ENCODE assay signal across 8 cellular contexts in genomic region chr17:2712300-2713043, GRCh38. TPM values are rescaled to one million over a fixed set of nuclear protein-coding genes. Genes with fewer than 3 reads are reported as not detected.
A peak's percentile ranks its signal among the peaks of the same experiment; 100 is the strongest.
DNase-seq lines count a peak whose midpoint lies in the region; ATAC-seq and TF ChIP-seq lines count a peak whose summit lies in the region.

No MANE protein-coding gene starts in this region.

- peak overlapping the region; percentile 87 for H3K4me2 ChIP-seq in SK-N-SH

- 74% methylated on average over 33 of the region's 36 CpGs for WGBS in SK-N-SH (ENCODE audit: low lambda C conversion rate)

- peak overlapping the region; percentile 66 for H3K9ac ChIP-seq in SK-N-SH

- CTCF ChIA-PET in SK-N-SH (lab: Yijun Ruan, JAX): interaction anchor here (0.8 kb wide), 1 partner anchor 74 kb away, joined by 4 read pairs; no protein-coding TSS in a partner anchor

- H3K4me1 Mint-ChIP-seq in progenitor cell of endocrine pancreas (ENCODE audit: low read depth): peaks cover 23% of the 10 kb centered on the region

- POLR2A ChIA-PET in SK-N-SH (lab: Yijun Ruan, JAX): no interaction called here

- no peaks in the 10 kb centered on the region for H3K9me3 ChIP-seq in SK-N-SH

- H3K4me3 Mint-ChIP-seq in progenitor cell of endocrine pancreas (ENCODE audit: low read depth): peak overlapping the region; percentile 75

- peaks cover 5% of the 10 kb centered on the region for H3K27me3 ChIP-seq in H7 (ENCODE audit: control insufficient read depth, insufficient read depth, low read length)
- no peaks in the 10 kb centered on the region for H3K27me3 ChIP-seq in SK-N-SH (ENCODE audit: insufficient read depth)

- no peak for TF ChIP-seq EP300 in SK-N-SH (IDR thresholded peaks at IDR 0.05; ENCODE audit: borderline replicate concordance in 1 of 2, low read depth in 1 of 2, low read length in 1 of 2)

- H3K4me3 ChIP-seq in H7 (ENCODE audit: insufficient read depth, low read depth, low read length) (peak overlapping the region; percentile 71), SK-N-SH (ENCODE audit: low read depth in 2 of 2, low read length in 1 of 2) (peak overlapping the region; percentile 64 to 76), fibroblast of pulmonary artery (replicated peaks; ENCODE audit: low read depth, low read length) (peak overlapping the region; percentile 69)

- H3K27ac Mint-ChIP-seq in progenitor cell of endocrine pancreas: peak overlapping the region; percentile 80

- TF ChIP-seq CTCF in SK-N-SH (IDR thresholded peaks at IDR 0.05) (no peak), fibroblast of pulmonary artery (IDR thresholded peaks at IDR 0.05; ENCODE audit: low read length, missing control alignments) (no peak), progenitor cell of endocrine pancreas (IDR thresholded peaks at IDR 0.05; ENCODE audit: unreplicated experiment) (no peak)

- TF ChIP-seq RAD21 in SK-N-SH (IDR thresholded peaks at IDR 0.05; ENCODE audit: low read length): no peak

- H2AFZ ChIP-seq in SK-N-SH (ENCODE audit: low read depth): peak overlapping the region; percentile 95

- H3K36me3 ChIP-seq in H7 (replicated peaks; ENCODE audit: control insufficient read depth, insufficient read depth, low read length): no peaks in the 10 kb centered on the region
- H3K36me3 ChIP-seq in SK-N-SH (replicated peaks in 1 of 2; ENCODE audit: control insufficient read depth in 1 of 2, insufficient read depth in 2 of 2, low read length in 1 of 2): no peaks in the 10 kb centered on the region

- H3K9me2 ChIP-seq in SK-N-SH: no peaks in the 10 kb centered on the region

- H3K36me3 Mint-ChIP-seq in progenitor cell of endocrine pancreas (ENCODE audit: insufficient read depth): no peaks in the 10 kb centered on the region

- DNase-seq in H7 (no peak), SK-N-SH (no peak), fibroblast of pulmonary artery (ENCODE audit: low read depth) (no peak), progenitor cell of endocrine pancreas (ENCODE audit: low spot score, unreplicated experiment) (no peak)

- ATAC-seq in GM19463 (IDR thresholded peaks at IDR 0.05; ENCODE audit: unreplicated experiment) (no peak), GM21576 (IDR thresholded peaks at IDR 0.05; ENCODE audit: unreplicated experiment) (no peak), HG03108 (IDR thresholded peaks at IDR 0.05; ENCODE audit: unreplicated experiment) (no peak), GM18520 (IDR thresholded peaks at IDR 0.05; ENCODE audit: unreplicated experiment) (no peak)

- H4K20me1 ChIP-seq in SK-N-SH (ENCODE audit: insufficient read depth): peaks cover 34% of the 10 kb centered on the region

- peak overlapping the region in 1 of 2 experiments; percentile 82; a peak in 2 of 4 replicates for H3K27ac ChIP-seq in SK-N-SH (ENCODE audit: low read depth in 2 of 2, low read length in 1 of 2)

- H3K4me1 ChIP-seq in SK-N-SH (ENCODE audit: control insufficient read depth in 1 of 2, insufficient read depth in 2 of 2, low read depth in 1 of 2, low read length in 1 of 2): peaks cover 9 to 44% of the 10 kb centered on the region in 2 experiments; a peak in 1 of 4 replicates

- peaks cover 43% of the 10 kb centered on the region for H3K79me2 ChIP-seq in SK-N-SH (ENCODE audit: insufficient read depth)

- H3F3A ChIP-seq in SK-N-SH (replicated peaks; ENCODE audit: insufficient read depth): no peaks in the 10 kb centered on the region

- no peaks in the 10 kb centered on the region for H3K9me3 Mint-ChIP-seq in progenitor cell of endocrine pancreas (ENCODE audit: low read depth)

- H3K27me3 Mint-ChIP-seq in progenitor cell of endocrine pancreas: peaks cover 6% of the 10 kb centered on the region

TF ChIP-seq in SK-N-SH, 30 proteins besides CTCF, POLR2A, EP300 and RAD21:
- no peak for TF ChIP-seq ZBTB33 (IDR thresholded peaks at IDR 0.05; ENCODE audit: borderline replicate concordance, low read depth)
- no peak for TF ChIP-seq TEAD4 (IDR thresholded peaks at IDR 0.05; ENCODE audit: borderline replicate concordance, insufficient read depth)
- no peak for TF ChIP-seq GABPA (IDR thresholded peaks at IDR 0.05; ENCODE audit: low read depth)
- TF ChIP-seq MAX (IDR thresholded peaks at IDR 0.05; ENCODE audit: low read depth): no peak
- no peak for TF ChIP-seq CHD2 (IDR thresholded peaks at IDR 0.05; ENCODE audit: low read length, partially characterized antibody)
- no peak for TF ChIP-seq IRF3 (IDR thresholded peaks at IDR 0.05; ENCODE audit: low read depth, low read length)
- no peak for TF ChIP-seq REST (IDR thresholded peaks at IDR 0.05; ENCODE audit: low read depth, low read length)
- no peak for TF ChIP-seq YY1 (IDR thresholded peaks at IDR 0.05; ENCODE audit: low read depth)
- no peak for TF ChIP-seq RFX5 (IDR thresholded peaks at IDR 0.05; ENCODE audit: low read length)
- TF ChIP-seq NRF1 (IDR thresholded peaks at IDR 0.05; ENCODE audit: low read depth, low read length): no peak
- no peak for TF ChIP-seq ELF1 (IDR thresholded peaks at IDR 0.05)
- TF ChIP-seq RXRA (IDR thresholded peaks at IDR 0.05; ENCODE audit: borderline replicate concordance, low read depth): no peak
- no peak for TF ChIP-seq FOSL2 (IDR thresholded peaks at IDR 0.05; ENCODE audit: borderline replicate concordance, low read depth)
- TF ChIP-seq MXI1 (IDR thresholded peaks at IDR 0.05; ENCODE audit: low read depth, low read length): no peak

RNA-seq across cellular contexts. Expression of gene CLUH, which starts 0.9 kb away (rescaled TPM):
- total RNA-seq in H7 (2014; rRNA removed; shearing (Covaris generic)): 131 and 148 TPM in 2 replicates
- polyA plus RNA-seq in SK-N-SH (2012; rRNA removed): 25.1 and 32.2 TPM in 2 replicates
- 6.6 and 12.0 TPM in 2 replicates for polyA plus RNA-seq in SK-N-SH (2012; cell fraction: cytosol; rRNA removed)
- 144 and 174 TPM in 2 replicates for polyA plus RNA-seq in SK-N-SH (2012; cell fraction: nucleus; rRNA removed)
- 40.2 and 46.9 TPM in 2 replicates for total RNA-seq in progenitor cell of endocrine pancreas

RNA-seq across cellular contexts. Expression of gene CCDC92B, which starts 37.0 kb away (rescaled TPM):
- 2.5 and 3.7 TPM in 2 replicates for total RNA-seq in H7 (2014; rRNA removed; shearing (Covaris generic))
- 0.07 and 0.13 TPM in 2 replicates for polyA plus RNA-seq in SK-N-SH (2012; rRNA removed)
- 0.13 and 0.22 TPM in 2 replicates for polyA plus RNA-seq in SK-N-SH (2012; cell fraction: cytosol; rRNA removed)
- polyA plus RNA-seq in SK-N-SH (2012; cell fraction: nucleus; rRNA removed): 0.30 and 0.35 TPM in 2 replicates
- total RNA-seq in progenitor cell of endocrine pancreas: 0.87 and 1.3 TPM in 2 replicates
